In genomic region chr1:161399257-161399998, GRCh38 we compare ENCODE assay signal across 8 cellular contexts. TPM values are rescaled to one million over a fixed set of nuclear protein-coding genes. Genes with fewer than 3 reads are reported as not detected.
DNase-seq lines count a peak whose midpoint lies in the region; ATAC-seq and TF ChIP-seq lines count a peak whose summit lies in the region.

No MANE protein-coding gene starts in this region.

- peaks cover 0 to 3% of the 10 kb centered on the region in 2 donors for H3K9me3 Mint-ChIP-seq in stimulated activated naive CD8-positive, alpha-beta T cell treated with anti-CD3 and anti-CD28 coated beads, Interleukin-15, amount 100 ng/mL, for 72 hours

- H4K20me1 ChIP-seq in neural cell (ENCODE audit: insufficient read depth) = no peaks in the 10 kb centered on the region

- peak; percentile 64 for TF ChIP-seq EP300 in neural cell (conservative IDR thresholded peaks at IDR 0.05; ENCODE audit: poor library complexity, severe bottlenecking)

- peaks cover 37% of the 10 kb centered on the region for H3K4me1 Mint-ChIP-seq in stimulated activated naive CD8-positive, alpha-beta T cell treated with anti-CD3 and anti-CD28 coated beads, Interleukin-15, amount 100 ng/mL, for 72 hours

- no peaks in the 10 kb centered on the region for H3K9me2 ChIP-seq in neural cell (ENCODE audit: insufficient read depth, low read length)

- peak; percentile 91 for ATAC-seq in stimulated activated naive CD8-positive, alpha-beta T cell treated with anti-CD3 and anti-CD28 coated beads, Interleukin-15, amount 100 ng/mL, for 72 hours

- peak overlapping the region; percentile 81 for H3K9ac ChIP-seq in neural cell (ENCODE audit: low read length)

- DNase-seq in G401 (ENCODE audit: low spot score) = peak; percentile 95
- peak; percentile 88 for DNase-seq in H7
- DNase-seq in M059J (ENCODE audit: low read depth) = peak; percentile 93
- peak; percentile 94 for DNase-seq in SHP77 (lab: John Stamatoyannopoulos, UW)
- peak; percentile 66 for DNase-seq in activated gamma-delta T cell (lab: John Stamatoyannopoulos, UW)
- peak; percentile 90 for DNase-seq in fibroblast of villous mesenchyme (ENCODE audit: low read depth)
- peak; percentile 90 to 94 for DNase-seq in stimulated activated naive CD8-positive, alpha-beta T cell treated with anti-CD3 and anti-CD28 coated beads, Interleukin-15, amount 100 ng/mL, for 72 hours

- no peaks in the 10 kb centered on the region for H3K36me3 ChIP-seq in H7 (replicated peaks; ENCODE audit: control insufficient read depth, insufficient read depth, low read length)
- H3K36me3 ChIP-seq in neural cell (ENCODE audit: insufficient read depth, low read length) = no peaks in the 10 kb centered on the region

- H3K79me2 ChIP-seq in neural cell (replicated peaks; ENCODE audit: insufficient read depth, low read length) = no peaks in the 10 kb centered on the region

- H3K9me3 ChIP-seq in neural cell (ENCODE audit: low read length) = no peaks in the 10 kb centered on the region

- TF ChIP-seq CTCF in fibroblast of villous mesenchyme (IDR thresholded peaks at IDR 0.05; ENCODE audit: insufficient read depth, low read depth, low read length) (peak; percentile 44), neural cell (IDR thresholded peaks at IDR 0.05; ENCODE audit: poor library complexity, severe bottlenecking) (peak; percentile 73)

- peak overlapping the region; percentile 95 to 97 for H3K4me3 Mint-ChIP-seq in stimulated activated naive CD8-positive, alpha-beta T cell treated with anti-CD3 and anti-CD28 coated beads, Interleukin-15, amount 100 ng/mL, for 72 hours

- TF ChIP-seq RAD21 in neural cell (conservative IDR thresholded peaks at IDR 0.05) = no peak

- H3F3A ChIP-seq in neural cell (ENCODE audit: insufficient read depth, low read length, poor library complexity, severe bottlenecking) = peaks cover 5% of the 10 kb centered on the region

- H3K4me3 ChIP-seq in H7 (ENCODE audit: insufficient read depth, low read depth, low read length) (peak overlapping the region; percentile 89), fibroblast of villous mesenchyme (ENCODE audit: low read depth, low read length) (peak overlapping the region; percentile 93), neural cell (ENCODE audit: low read length) (peak overlapping the region; percentile 76)

- peak overlapping the region; percentile 72 for H3K4me2 ChIP-seq in neural cell (ENCODE audit: low read length)

- peak overlapping the region; percentile 98 to 100 for H3K27ac Mint-ChIP-seq in stimulated activated naive CD8-positive, alpha-beta T cell treated with anti-CD3 and anti-CD28 coated beads, Interleukin-15, amount 100 ng/mL, for 72 hours

- in situ Hi-C loops in G401 (cut with HindIII; ENCODE audit: low sequenced_read_pairs) = loop anchor here (25.0 kb wide), 1 partner anchor 187 kb away; the partner anchor contains the start of genes APOA2, FCER1G and NDUFS2

- H3K27me3 ChIP-seq in H7 (ENCODE audit: control insufficient read depth, insufficient read depth, low read length) = no peaks in the 10 kb centered on the region; the same call in 1 of the 2 replicates
- no peaks in the 10 kb centered on the region for H3K27me3 ChIP-seq in neural cell (ENCODE audit: insufficient read depth, low read depth, low read length)

- H3K27me3 Mint-ChIP-seq in stimulated activated naive CD8-positive, alpha-beta T cell treated with anti-CD3 and anti-CD28 coated beads, Interleukin-15, amount 100 ng/mL, for 72 hours = peaks cover 6% of the 10 kb centered on the region

- H3K27ac ChIP-seq in neural cell (ENCODE audit: low read length) = peak overlapping the region; percentile 92

- H2AFZ ChIP-seq in neural cell (ENCODE audit: low read depth, low read length) = peak overlapping the region; percentile 100

TF ChIP-seq in neural cell, 6 proteins besides CTCF, POLR2A, EP300 and RAD21:
- TF ChIP-seq MXI1 (conservative IDR thresholded peaks at IDR 0.05; ENCODE audit: poor library complexity, severe bottlenecking) = peak; percentile 58
- TF ChIP-seq POLR2AphosphoS5 (IDR thresholded peaks at IDR 0.05) = peak; percentile 60
- TF ChIP-seq EZH2 (IDR thresholded peaks at IDR 0.05; ENCODE audit: borderline replicate concordance, insufficient read depth, low read length, poor library complexity, severe bottlenecking) = no peak
- TF ChIP-seq SMC3 (conservative IDR thresholded peaks at IDR 0.05; ENCODE audit: poor library complexity) = peak; percentile 52
- TF ChIP-seq REST (IDR thresholded peaks at IDR 0.05; ENCODE audit: borderline replicate concordance) = peak; percentile 44
- peak; percentile 51 for TF ChIP-seq TAF1 (IDR thresholded peaks at IDR 0.05; ENCODE audit: low read depth)

RNA-seq across cellular contexts. Expression of gene CFAP126, which starts 31.8 kb away (rescaled TPM):
- not detected in 2 replicates for total RNA-seq in G401 (2014; rRNA removed; shearing (Covaris generic))
- total RNA-seq in H7 (2014; rRNA removed; shearing (Covaris generic)) = not detected in 2 replicates
- not detected in 2 replicates for total RNA-seq in M059J (2014; rRNA removed; shearing (Covaris generic))
- total RNA-seq in fibroblast of villous mesenchyme = not detected in 2 replicates
- polyA plus RNA-seq in neural cell = not detected in 2 replicates
- not detected in 2 replicates for polyA minus RNA-seq in neural cell

Comparison
In these comparisons a context has a peak if more than half of its experiments do, and no peak if none do; other contexts are left out.
1. Peak in every context shown above with its lines: DNase-seq, ATAC-seq, H3K4me3 ChIP-seq and H3K27ac ChIP-seq.